Comparison of ENCODE assay signal across 1 cellular context in genomic region chr1:3652538-3653285, GRCh38.
TF ChIP-seq lines count a peak whose summit lies in the region.

No MANE protein-coding gene starts in this region.

TF ChIP-seq in GM12878, 131 proteins besides CTCF, POLR2A, EP300 and RAD21:
- 0 out of 2 replicates have a peak, but pooled peaks have one; percentile 10 for TF ChIP-seq RB1 (IDR thresholded peaks at IDR 0.05; ENCODE audit: borderline replicate concordance)
- 0 out of 2 replicates have a peak, but pooled peaks have one; percentile 5 for TF ChIP-seq NR2F1 (conservative IDR thresholded peaks at IDR 0.05)
- TF ChIP-seq IKZF2 (IDR thresholded peaks at IDR 0.05): peak; percentile 13 to 42; a peak in 3 of 4 replicates
- TF ChIP-seq EGR1 (IDR thresholded peaks at IDR 0.05; ENCODE audit: borderline replicate concordance in 1 of 2, low read depth in 2 of 2, low read length in 2 of 2): 0 out of 3 replicates have a peak, but pooled peaks of 1 of the 2 experiments have one; percentile 3
- peak; percentile 37; the same call in 1 of the 2 replicates for TF ChIP-seq EED (IDR thresholded peaks at IDR 0.05; ENCODE audit: low read depth)
- TF ChIP-seq DPF2 (IDR thresholded peaks at IDR 0.05): 0 out of 2 replicates have a peak, but pooled peaks have one; percentile 48
- TF ChIP-seq TCF12 (IDR thresholded peaks at IDR 0.05; ENCODE audit: low read depth, low read length): 0 out of 2 replicates have a peak, but pooled peaks have one; percentile 2
- TF ChIP-seq POLR2AphosphoS5 (IDR thresholded peaks at IDR 0.05; ENCODE audit: low read length): no peak
- no peak for TF ChIP-seq RBBP5 (conservative IDR thresholded peaks at IDR 0.05)
- 0 out of 2 replicates have a peak, but pooled peaks have one; percentile 40 for TF ChIP-seq CHD1 (IDR thresholded peaks at IDR 0.05; ENCODE audit: low read depth, low read length)
- TF ChIP-seq IKZF1 (conservative IDR thresholded peaks at IDR 0.05): peak; percentile 7; the same call in 1 of the 2 replicates
- peak; percentile 60; the same call in 1 of the 2 replicates for TF ChIP-seq CHD2 (IDR thresholded peaks at IDR 0.05; ENCODE audit: borderline replicate concordance, low read depth, low read length)
- no peak for TF ChIP-seq HSF1 (IDR thresholded peaks at IDR 0.05; ENCODE audit: low read depth, low read length)
- no peak for TF ChIP-seq ZNF687 (IDR thresholded peaks at IDR 0.05)
- TF ChIP-seq ZBTB33 (IDR thresholded peaks at IDR 0.05): no peak
- 0 out of 2 replicates have a peak, but pooled peaks have one; percentile 28 for TF ChIP-seq LARP7 (IDR thresholded peaks at IDR 0.05)
